In the genomic region with DNA sequence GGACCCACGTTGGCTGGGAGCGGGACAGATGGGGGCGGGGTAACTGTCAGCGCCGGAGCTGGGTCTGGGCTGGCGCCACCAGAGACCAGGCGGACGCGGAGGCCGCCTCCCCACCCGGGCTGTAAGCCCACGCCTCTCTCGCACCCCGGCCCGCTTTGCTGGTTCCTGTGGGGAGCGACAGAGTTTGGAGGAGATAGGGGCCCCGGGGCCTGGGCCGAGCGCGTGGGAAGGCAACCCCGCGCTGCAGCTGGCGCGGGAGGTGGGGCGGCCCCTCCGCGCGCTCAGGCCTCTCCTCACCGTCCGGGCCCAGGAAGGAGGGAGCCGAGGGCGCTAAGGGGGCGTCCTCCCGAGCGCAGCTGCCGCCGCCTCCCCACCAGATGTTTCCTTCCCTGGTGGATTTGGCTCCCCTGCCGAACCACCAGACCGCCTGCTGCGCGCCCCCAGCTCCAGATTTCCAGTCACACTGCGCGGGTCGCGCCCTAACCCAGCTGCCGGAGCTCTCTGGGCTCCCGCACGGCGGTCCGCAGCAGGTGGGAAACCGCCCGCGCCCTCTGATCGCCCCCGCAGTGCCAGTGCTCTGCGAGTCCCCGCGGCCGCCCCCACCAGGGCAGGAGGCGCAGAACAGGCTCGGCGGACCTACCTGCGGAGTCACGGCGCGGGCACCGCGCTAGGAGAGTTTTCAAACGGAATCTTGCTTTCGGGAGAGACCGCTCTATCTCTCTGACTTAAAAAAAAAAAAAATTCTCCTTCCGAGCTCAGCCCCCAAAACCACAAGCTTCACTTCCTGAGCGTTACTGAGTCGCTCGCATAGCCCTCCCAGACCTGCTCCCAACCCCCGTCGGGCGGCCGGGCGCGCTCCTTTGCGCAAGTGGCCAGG, we compare ENCODE assay signal across 1 cellular context.
A peak's percentile ranks its signal among the peaks of the same experiment; 100 is the strongest.
TF ChIP-seq lines count a peak whose summit lies in the region.

No MANE protein-coding gene starts in this region.

TF ChIP-seq in HepG2, 621 proteins besides CTCF, POLR2A, EP300 and RAD21 (continued from another document and continues in another):
- no peak; the same call in 1 of the 2 replicates for TF ChIP-seq ZMYM2 (CRISPR knock-in tag; IDR thresholded peaks at IDR 0.05)
- no peak for TF ChIP-seq SSRP1 (CRISPR knock-in tag; IDR thresholded peaks at IDR 0.05)
- TF ChIP-seq, protein P1, sequence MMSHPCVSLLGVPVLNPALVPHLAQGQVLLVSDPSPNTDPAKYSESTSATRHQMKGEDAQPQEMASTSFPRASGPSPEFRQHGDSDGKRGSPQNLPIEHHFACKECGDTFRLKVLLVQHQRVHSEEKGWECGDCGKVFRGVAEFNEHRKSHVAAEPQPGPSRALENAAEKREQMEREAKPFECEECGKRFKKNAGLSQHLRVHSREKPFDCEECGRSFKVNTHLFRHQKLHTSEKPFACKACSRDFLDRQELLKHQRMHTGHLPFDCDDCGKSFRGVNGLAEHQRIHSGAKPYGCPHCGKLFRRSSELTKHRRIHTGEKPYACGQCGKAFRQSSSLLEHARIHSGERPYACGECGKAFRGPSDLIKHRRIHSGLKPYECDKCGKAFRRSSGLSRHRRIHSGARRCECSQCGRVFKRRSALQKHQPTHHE (CRISPR knock-in tag; IDR thresholded peaks at IDR 0.05; ENCODE audit: borderline replicate concordance), result no peak
- TF ChIP-seq, protein P2, sequence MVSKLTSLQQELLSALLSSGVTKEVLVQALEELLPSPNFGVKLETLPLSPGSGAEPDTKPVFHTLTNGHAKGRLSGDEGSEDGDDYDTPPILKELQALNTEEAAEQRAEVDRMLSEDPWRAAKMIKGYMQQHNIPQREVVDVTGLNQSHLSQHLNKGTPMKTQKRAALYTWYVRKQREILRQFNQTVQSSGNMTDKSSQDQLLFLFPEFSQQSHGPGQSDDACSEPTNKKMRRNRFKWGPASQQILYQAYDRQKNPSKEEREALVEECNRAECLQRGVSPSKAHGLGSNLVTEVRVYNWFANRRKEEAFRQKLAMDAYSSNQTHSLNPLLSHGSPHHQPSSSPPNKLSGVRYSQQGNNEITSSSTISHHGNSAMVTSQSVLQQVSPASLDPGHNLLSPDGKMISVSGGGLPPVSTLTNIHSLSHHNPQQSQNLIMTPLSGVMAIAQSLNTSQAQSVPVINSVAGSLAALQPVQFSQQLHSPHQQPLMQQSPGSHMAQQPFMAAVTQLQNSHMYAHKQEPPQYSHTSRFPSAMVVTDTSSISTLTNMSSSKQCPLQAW (CRISPR knock-in tag; IDR thresholded peaks at IDR 0.05), result no peak
- TF ChIP-seq SRSF1 (optimal IDR thresholded peaks at IDR 0.05; ENCODE audit: low read depth, low read length), result peak; percentile 47
- no peak for TF ChIP-seq NFKB2 (CRISPR knock-in tag; IDR thresholded peaks at IDR 0.05; ENCODE audit: borderline replicate concordance)
- TF ChIP-seq, protein P3, sequence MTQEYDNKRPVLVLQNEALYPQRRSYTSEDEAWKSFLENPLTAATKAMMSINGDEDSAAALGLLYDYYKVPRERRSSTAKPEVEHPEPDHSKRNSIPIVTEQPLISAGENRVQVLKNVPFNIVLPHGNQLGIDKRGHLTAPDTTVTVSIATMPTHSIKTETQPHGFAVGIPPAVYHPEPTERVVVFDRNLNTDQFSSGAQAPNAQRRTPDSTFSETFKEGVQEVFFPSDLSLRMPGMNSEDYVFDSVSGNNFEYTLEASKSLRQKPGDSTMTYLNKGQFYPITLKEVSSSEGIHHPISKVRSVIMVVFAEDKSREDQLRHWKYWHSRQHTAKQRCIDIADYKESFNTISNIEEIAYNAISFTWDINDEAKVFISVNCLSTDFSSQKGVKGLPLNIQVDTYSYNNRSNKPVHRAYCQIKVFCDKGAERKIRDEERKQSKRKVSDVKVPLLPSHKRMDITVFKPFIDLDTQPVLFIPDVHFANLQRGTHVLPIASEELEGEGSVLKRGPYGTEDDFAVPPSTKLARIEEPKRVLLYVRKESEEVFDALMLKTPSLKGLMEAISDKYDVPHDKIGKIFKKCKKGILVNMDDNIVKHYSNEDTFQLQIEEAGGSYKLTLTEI (CRISPR knock-in tag; conservative IDR thresholded peaks at IDR 0.05), result no peak
- TF ChIP-seq MIER3 (CRISPR knock-in tag; IDR thresholded peaks at IDR 0.05; ENCODE audit: borderline replicate concordance), result no peak
- TF ChIP-seq JDP2 (CRISPR knock-in tag; IDR thresholded peaks at IDR 0.05; ENCODE audit: borderline replicate concordance), result no peak
- no peak for TF ChIP-seq NAIF1 (CRISPR knock-in tag; IDR thresholded peaks at IDR 0.05; ENCODE audit: borderline replicate concordance)
- TF ChIP-seq, protein P4, sequence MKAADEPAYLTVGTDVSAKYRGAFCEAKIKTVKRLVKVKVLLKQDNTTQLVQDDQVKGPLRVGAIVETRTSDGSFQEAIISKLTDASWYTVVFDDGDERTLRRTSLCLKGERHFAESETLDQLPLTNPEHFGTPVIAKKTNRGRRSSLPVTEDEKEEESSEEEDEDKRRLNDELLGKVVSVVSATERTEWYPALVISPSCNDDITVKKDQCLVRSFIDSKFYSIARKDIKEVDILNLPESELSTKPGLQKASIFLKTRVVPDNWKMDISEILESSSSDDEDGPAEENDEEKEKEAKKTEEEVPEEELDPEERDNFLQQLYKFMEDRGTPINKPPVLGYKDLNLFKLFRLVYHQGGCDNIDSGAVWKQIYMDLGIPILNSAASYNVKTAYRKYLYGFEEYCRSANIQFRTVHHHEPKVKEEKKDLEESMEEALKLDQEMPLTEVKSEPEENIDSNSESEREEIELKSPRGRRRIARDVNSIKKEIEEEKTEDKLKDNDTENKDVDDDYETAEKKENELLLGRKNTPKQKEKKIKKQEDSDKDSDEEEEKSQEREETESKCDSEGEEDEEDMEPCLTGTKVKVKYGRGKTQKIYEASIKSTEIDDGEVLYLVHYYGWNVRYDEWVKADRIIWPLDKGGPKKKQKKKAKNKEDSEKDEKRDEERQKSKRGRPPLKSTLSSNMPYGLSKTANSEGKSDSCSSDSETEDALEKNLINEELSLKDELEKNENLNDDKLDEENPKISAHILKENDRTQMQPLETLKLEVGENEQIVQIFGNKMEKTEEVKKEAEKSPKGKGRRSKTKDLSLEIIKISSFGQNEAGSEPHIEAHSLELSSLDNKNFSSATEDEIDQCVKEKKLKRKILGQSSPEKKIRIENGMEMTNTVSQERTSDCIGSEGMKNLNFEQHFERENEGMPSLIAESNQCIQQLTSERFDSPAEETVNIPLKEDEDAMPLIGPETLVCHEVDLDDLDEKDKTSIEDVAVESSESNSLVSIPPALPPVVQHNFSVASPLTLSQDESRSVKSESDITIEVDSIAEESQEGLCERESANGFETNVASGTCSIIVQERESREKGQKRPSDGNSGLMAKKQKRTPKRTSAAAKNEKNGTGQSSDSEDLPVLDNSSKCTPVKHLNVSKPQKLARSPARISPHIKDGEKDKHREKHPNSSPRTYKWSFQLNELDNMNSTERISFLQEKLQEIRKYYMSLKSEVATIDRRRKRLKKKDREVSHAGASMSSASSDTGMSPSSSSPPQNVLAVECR (CRISPR knock-in tag; IDR thresholded peaks at IDR 0.05; ENCODE audit: borderline replicate concordance), result 0 out of 2 replicates have a peak, but pooled peaks have one; percentile 49
- no peak for TF ChIP-seq RELA (CRISPR knock-in tag; IDR thresholded peaks at IDR 0.05)
- TF ChIP-seq, protein P5, sequence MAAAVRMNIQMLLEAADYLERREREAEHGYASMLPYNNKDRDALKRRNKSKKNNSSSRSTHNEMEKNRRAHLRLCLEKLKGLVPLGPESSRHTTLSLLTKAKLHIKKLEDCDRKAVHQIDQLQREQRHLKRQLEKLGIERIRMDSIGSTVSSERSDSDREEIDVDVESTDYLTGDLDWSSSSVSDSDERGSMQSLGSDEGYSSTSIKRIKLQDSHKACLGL (CRISPR knock-in tag; IDR thresholded peaks at IDR 0.05), result peak; percentile 42
- TF ChIP-seq NFE2 (CRISPR knock-in tag; IDR thresholded peaks at IDR 0.05), result no peak
- TF ChIP-seq SAP130 (CRISPR knock-in tag; IDR thresholded peaks at IDR 0.05; ENCODE audit: low read depth), result no peak; the same call in 1 of the 2 replicates
- TF ChIP-seq, protein P6, sequence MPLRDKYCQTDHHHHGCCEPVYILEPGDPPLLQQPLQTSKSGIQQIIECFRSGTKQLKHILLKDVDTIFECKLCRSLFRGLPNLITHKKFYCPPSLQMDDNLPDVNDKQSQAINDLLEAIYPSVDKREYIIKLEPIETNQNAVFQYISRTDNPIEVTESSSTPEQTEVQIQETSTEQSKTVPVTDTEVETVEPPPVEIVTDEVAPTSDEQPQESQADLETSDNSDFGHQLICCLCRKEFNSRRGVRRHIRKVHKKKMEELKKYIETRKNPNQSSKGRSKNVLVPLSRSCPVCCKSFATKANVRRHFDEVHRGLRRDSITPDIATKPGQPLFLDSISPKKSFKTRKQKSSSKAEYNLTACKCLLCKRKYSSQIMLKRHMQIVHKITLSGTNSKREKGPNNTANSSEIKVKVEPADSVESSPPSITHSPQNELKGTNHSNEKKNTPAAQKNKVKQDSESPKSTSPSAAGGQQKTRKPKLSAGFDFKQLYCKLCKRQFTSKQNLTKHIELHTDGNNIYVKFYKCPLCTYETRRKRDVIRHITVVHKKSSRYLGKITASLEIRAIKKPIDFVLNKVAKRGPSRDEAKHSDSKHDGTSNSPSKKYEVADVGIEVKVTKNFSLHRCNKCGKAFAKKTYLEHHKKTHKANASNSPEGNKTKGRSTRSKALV (CRISPR knock-in tag; IDR thresholded peaks at IDR 0.05), result peak; percentile 81; the same call in 1 of the 2 replicates
- no peak for TF ChIP-seq FOXA1 (IDR thresholded peaks at IDR 0.05)
- TF ChIP-seq FOXA1 (CRISPR knock-in tag; IDR thresholded peaks at IDR 0.05), result no peak
- TF ChIP-seq TBP (CRISPR knock-in tag; IDR thresholded peaks at IDR 0.05), result no peak
- 0 out of 2 replicates have a peak, but pooled peaks have one; percentile 72 for TF ChIP-seq TOPORS (CRISPR knock-in tag; IDR thresholded peaks at IDR 0.05)
- TF ChIP-seq JUNB (CRISPR knock-in tag; IDR thresholded peaks at IDR 0.05; ENCODE audit: borderline replicate concordance), result no peak
- TF ChIP-seq, protein P7, sequence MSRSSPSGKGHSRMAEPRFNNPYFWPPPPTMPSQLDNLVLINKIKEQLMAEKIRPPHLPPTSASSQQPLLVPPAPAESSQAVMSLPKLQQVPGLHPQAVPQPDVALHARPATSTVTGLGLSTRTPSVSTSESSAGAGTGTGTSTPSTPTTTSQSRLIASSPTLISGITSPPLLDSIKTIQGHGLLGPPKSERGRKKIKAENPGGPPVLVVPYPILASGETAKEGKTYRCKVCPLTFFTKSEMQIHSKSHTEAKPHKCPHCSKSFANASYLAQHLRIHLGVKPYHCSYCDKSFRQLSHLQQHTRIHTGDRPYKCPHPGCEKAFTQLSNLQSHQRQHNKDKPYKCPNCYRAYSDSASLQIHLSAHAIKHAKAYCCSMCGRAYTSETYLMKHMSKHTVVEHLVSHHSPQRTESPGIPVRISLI (CRISPR knock-in tag; IDR thresholded peaks at IDR 0.05; ENCODE audit: borderline replicate concordance), result no peak; the same call in 1 of the 2 replicates
- TF ChIP-seq MEIS2 (CRISPR knock-in tag; IDR thresholded peaks at IDR 0.05), result no peak
- TF ChIP-seq PHF5A (CRISPR knock-in tag; IDR thresholded peaks at IDR 0.05; ENCODE audit: low read depth, unreplicated experiment), result no peak
- TF ChIP-seq ZNF780A (CRISPR knock-in tag; IDR thresholded peaks at IDR 0.05), result no peak
- no peak for TF ChIP-seq ISX (CRISPR knock-in tag; conservative IDR thresholded peaks at IDR 0.05)
- no peak for TF ChIP-seq ZNF367 (CRISPR knock-in tag; IDR thresholded peaks at IDR 0.05; ENCODE audit: borderline replicate concordance)
- TF ChIP-seq HCFC1 (IDR thresholded peaks at IDR 0.05; ENCODE audit: low read depth, low read length), result no peak
- TF ChIP-seq, protein P8, sequence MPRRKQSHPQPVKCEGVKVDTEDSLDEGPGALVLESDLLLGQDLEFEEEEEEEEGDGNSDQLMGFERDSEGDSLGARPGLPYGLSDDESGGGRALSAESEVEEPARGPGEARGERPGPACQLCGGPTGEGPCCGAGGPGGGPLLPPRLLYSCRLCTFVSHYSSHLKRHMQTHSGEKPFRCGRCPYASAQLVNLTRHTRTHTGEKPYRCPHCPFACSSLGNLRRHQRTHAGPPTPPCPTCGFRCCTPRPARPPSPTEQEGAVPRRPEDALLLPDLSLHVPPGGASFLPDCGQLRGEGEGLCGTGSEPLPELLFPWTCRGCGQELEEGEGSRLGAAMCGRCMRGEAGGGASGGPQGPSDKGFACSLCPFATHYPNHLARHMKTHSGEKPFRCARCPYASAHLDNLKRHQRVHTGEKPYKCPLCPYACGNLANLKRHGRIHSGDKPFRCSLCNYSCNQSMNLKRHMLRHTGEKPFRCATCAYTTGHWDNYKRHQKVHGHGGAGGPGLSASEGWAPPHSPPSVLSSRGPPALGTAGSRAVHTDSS (CRISPR knock-in tag; conservative IDR thresholded peaks at IDR 0.05), result no peak
- TF ChIP-seq ZNF564 (CRISPR knock-in tag; IDR thresholded peaks at IDR 0.05), result 0 out of 2 replicates have a peak, but pooled peaks have one; percentile 21
- TF ChIP-seq, protein P9, sequence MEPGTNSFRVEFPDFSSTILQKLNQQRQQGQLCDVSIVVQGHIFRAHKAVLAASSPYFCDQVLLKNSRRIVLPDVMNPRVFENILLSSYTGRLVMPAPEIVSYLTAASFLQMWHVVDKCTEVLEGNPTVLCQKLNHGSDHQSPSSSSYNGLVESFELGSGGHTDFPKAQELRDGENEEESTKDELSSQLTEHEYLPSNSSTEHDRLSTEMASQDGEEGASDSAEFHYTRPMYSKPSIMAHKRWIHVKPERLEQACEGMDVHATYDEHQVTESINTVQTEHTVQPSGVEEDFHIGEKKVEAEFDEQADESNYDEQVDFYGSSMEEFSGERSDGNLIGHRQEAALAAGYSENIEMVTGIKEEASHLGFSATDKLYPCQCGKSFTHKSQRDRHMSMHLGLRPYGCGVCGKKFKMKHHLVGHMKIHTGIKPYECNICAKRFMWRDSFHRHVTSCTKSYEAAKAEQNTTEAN (CRISPR knock-in tag; conservative IDR thresholded peaks at IDR 0.05), result no peak
- peak; percentile 45 for TF ChIP-seq ZNF768 (CRISPR knock-in tag; IDR thresholded peaks at IDR 0.05)
- TF ChIP-seq, protein P10, sequence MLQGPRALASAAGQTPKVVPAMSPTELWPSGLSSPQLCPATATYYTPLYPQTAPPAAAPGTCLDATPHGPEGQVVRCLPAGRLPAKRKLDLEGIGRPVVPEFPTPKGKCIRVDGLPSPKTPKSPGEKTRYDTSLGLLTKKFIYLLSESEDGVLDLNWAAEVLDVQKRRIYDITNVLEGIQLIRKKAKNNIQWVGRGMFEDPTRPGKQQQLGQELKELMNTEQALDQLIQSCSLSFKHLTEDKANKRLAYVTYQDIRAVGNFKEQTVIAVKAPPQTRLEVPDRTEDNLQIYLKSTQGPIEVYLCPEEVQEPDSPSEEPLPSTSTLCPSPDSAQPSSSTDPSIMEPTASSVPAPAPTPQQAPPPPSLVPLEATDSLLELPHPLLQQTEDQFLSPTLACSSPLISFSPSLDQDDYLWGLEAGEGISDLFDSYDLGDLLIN (CRISPR knock-in tag; IDR thresholded peaks at IDR 0.05; ENCODE audit: borderline replicate concordance), result no peak
- TF ChIP-seq ZNF317 (CRISPR knock-in tag; IDR thresholded peaks at IDR 0.05), result no peak
- TF ChIP-seq ZKSCAN5 (CRISPR knock-in tag; IDR thresholded peaks at IDR 0.05), result no peak
